ENCODE assay signal across 16 cellular contexts in genomic region chr1:97412737-97413136, GRCh38.
"Had no signal": no experiment of that assay in that cellular context is flagged by ENCODE, and none has a peak within 500 bp of the region (broad histone marks: within the 10 kb centered on the region; RNA-seq: fewer than 3 reads in every experiment).

No MANE protein-coding gene starts in this region.

- DNase-seq: activated CD4-positive, alpha-beta T cell treated with anti-CD3 and anti-CD28 coated beads, Interleukin-2, amount 10 ng/mL, durations not matched to agents 7 days and 5 days; activated CD8-positive, alpha-beta memory T cell treated with anti-CD3 and anti-CD28 coated beads, Interleukin-2, amount 50 U/mL, for 48 hours; activated gamma-delta T cell; activated naive CD8-positive, alpha-beta T cell treated with anti-CD3 and anti-CD28 coated beads for 36 hours; activated T-cell treated with anti-CD3 and anti-CD28 coated beads, Interleukin-2, amount 50 U/mL, for 72 hours; islet precursor cell; left ventricle myocardium inferior; naive thymus-derived CD8-positive, alpha-beta T cell; posterior cingulate gyrus; stimulated activated CD4-positive, alpha-beta T cell treated with anti-CD3 and anti-CD28 coated beads, Interleukin-4, amount 100 ng/mL, for 4 hours; stimulated activated CD8-positive, alpha-beta memory T cell treated with anti-CD3 and anti-CD28 coated beads, Interleukin-4, amount 100 ng/mL, for 48 hours; stimulated activated naive CD4-positive, alpha-beta T cell treated with Interleukin-2 at 50 U/mL for 16 hours; T-cell; T-helper 9 cell had no signal

- H3K4me3 ChIP-seq: left ventricle myocardium inferior, skin epidermis, suprapubic skin had no signal
